Comparison of ENCODE assay signal across 8 cellular contexts in genomic region chr11:61816736-61817455, GRCh38. TPM values are rescaled to one million over a fixed set of nuclear protein-coding genes. Genes with fewer than 3 reads are reported as not detected.
DNase-seq lines count a peak whose midpoint lies in the region; ATAC-seq and TF ChIP-seq lines count a peak whose summit lies in the region.

Gene FADS1 (minus strand): TSS chr11:61817003. CDS start chr11:61816929, 74 bp downstream.

- peaks cover 17% of the 10 kb centered on the region for H3K4me1 Mint-ChIP-seq in activated CD4-positive, alpha-beta T cell treated with anti-CD3 and anti-CD28 coated beads, Interleukin-2, amount 10 ng/mL, durations not matched to agents 7 days and 5 days
- peaks cover 36% of the 10 kb centered on the region for H3K4me1 Mint-ChIP-seq in dendritic cell treated with granulocyte-macrophage colony-stimulating factor and Interleukin-4, amounts not matched to agents 40 ng/mL and 50 ng/mL, for 4 days (ENCODE audit: low read depth)

- peak within 1 kb of the TSS; percentile 94 for H3K27ac Mint-ChIP-seq in activated CD4-positive, alpha-beta T cell treated with anti-CD3 and anti-CD28 coated beads, Interleukin-2, amount 10 ng/mL, durations not matched to agents 7 days and 5 days
- H3K27ac Mint-ChIP-seq in dendritic cell treated with granulocyte-macrophage colony-stimulating factor and Interleukin-4, amounts not matched to agents 40 ng/mL and 50 ng/mL, for 4 days: peak within 1 kb of the TSS; percentile 94

- intact Hi-C loops in dendritic cell treated with granulocyte-macrophage colony-stimulating factor and Interleukin-4, amounts not matched to agents 40 ng/mL and 50 ng/mL, for 4 days (cut with micrococcal nuclease): loop anchor here (1.0 to 2.0 kb wide), 2 partner anchors 11 to 18 kb away; partner anchors contain the start of gene FADS2

- H3K4me3 ChIP-seq in AG09309 (ENCODE audit: control insufficient read depth, low read depth, low read length): peak within 1 kb of the TSS; percentile 67

- peaks cover 25% of the 10 kb centered on the region for H3K36me3 Mint-ChIP-seq in activated CD4-positive, alpha-beta T cell treated with anti-CD3 and anti-CD28 coated beads, Interleukin-2, amount 10 ng/mL, durations not matched to agents 7 days and 5 days (ENCODE audit: low read depth)
- H3K36me3 Mint-ChIP-seq in dendritic cell treated with granulocyte-macrophage colony-stimulating factor and Interleukin-4, amounts not matched to agents 40 ng/mL and 50 ng/mL, for 4 days (ENCODE audit: low read depth): peaks cover 48% of the 10 kb centered on the region

- peak; percentile 61 for ATAC-seq in HG03432 (IDR thresholded peaks at IDR 0.05; ENCODE audit: unreplicated experiment)
- ATAC-seq in left lobe of liver: peak; percentile 46

- DNase-seq in AG09309 (ENCODE audit: low read depth) (peak; percentile 66), NCI-H524 (lab: John Stamatoyannopoulos, UW) (peak; percentile 89 to 97), left lobe of liver (ENCODE audit: low spot score) (peak; percentile 82)
- DNase-seq in activated CD4-positive, alpha-beta T cell treated with anti-CD3 and anti-CD28 coated beads, Interleukin-2, amount 10 ng/mL, durations not matched to agents 7 days and 5 days: peak; percentile 85
- DNase-seq in stimulated activated CD4-positive, alpha-beta T cell treated with anti-CD3 and anti-CD28 coated beads, Interleukin-2, amount 100 ng/mL, for 24 hours: peak; percentile 75 to 84

- CTCF ChIA-PET in activated CD4-positive, alpha-beta T cell treated with anti-CD3 and anti-CD28 coated beads, Interleukin-2, amount 10 ng/mL, durations not matched to agents 7 days and 5 days (lab: Charles Lee): interaction anchor here (1.0 to 6.7 kb wide), 6 partner anchors 11 to 77 kb away, joined by 3 to 57 read pairs (median 13); partner anchors contain the start of genes FADS2, FEN1 and TMEM258

- H3K27me3 Mint-ChIP-seq in activated CD4-positive, alpha-beta T cell treated with anti-CD3 and anti-CD28 coated beads, Interleukin-2, amount 10 ng/mL, durations not matched to agents 7 days and 5 days: peaks cover 22% of the 10 kb centered on the region
- H3K27me3 Mint-ChIP-seq in dendritic cell treated with granulocyte-macrophage colony-stimulating factor and Interleukin-4, amounts not matched to agents 40 ng/mL and 50 ng/mL, for 4 days: no peaks in the 10 kb centered on the region

- POLR2A ChIA-PET in activated CD4-positive, alpha-beta T cell treated with anti-CD3 and anti-CD28 coated beads, Interleukin-2, amount 10 ng/mL, durations not matched to agents 7 days and 5 days (lab: Charles Lee): no interaction called here

- in situ Hi-C loops in GM18951 (cut with MboI; ENCODE audit: low sequenced_read_pairs, unreplicated experiment): no loop called here

- peak; percentile 63 for TF ChIP-seq CTCF in AG09309 (IDR thresholded peaks at IDR 0.05; ENCODE audit: control insufficient read depth, insufficient read depth, low read depth, low read length, missing control alignments)

- H3K9me3 Mint-ChIP-seq in activated CD4-positive, alpha-beta T cell treated with anti-CD3 and anti-CD28 coated beads, Interleukin-2, amount 10 ng/mL, durations not matched to agents 7 days and 5 days: no peaks in the 10 kb centered on the region
- H3K9me3 Mint-ChIP-seq in dendritic cell treated with granulocyte-macrophage colony-stimulating factor and Interleukin-4, amounts not matched to agents 40 ng/mL and 50 ng/mL, for 4 days: no peaks in the 10 kb centered on the region

- H3K4me3 Mint-ChIP-seq in activated CD4-positive, alpha-beta T cell treated with anti-CD3 and anti-CD28 coated beads, Interleukin-2, amount 10 ng/mL, durations not matched to agents 7 days and 5 days: peak within 1 kb of the TSS; percentile 93
- peak within 1 kb of the TSS; percentile 92 for H3K4me3 Mint-ChIP-seq in dendritic cell treated with granulocyte-macrophage colony-stimulating factor and Interleukin-4, amounts not matched to agents 40 ng/mL and 50 ng/mL, for 4 days

- TF ChIP-seq POLR2A in GM18951 (IDR thresholded peaks at IDR 0.05; ENCODE audit: extremely low read depth, insufficient read depth, insufficient read length): peak; percentile 68

RNA-seq across cellular contexts. Expression of gene FADS1, which starts in this region (rescaled TPM):
- 10 to 100 TPM; 25.7 to 27.1 TPM for total RNA-seq in activated CD4-positive, alpha-beta T cell treated with anti-CD3 and anti-CD28 coated beads, Interleukin-2, amount 10 ng/mL, durations not matched to agents 7 days and 5 days
- total RNA-seq in left lobe of liver: 34.6 TPM

Comparison
In these comparisons a context has a peak if more than half of its experiments do, and no peak if none do; other contexts are left out.
1. Peak in every context shown above with its lines: DNase-seq, ATAC-seq and H3K4me3 ChIP-seq.